Comparison of ENCODE assay signal across 8 cellular contexts in the genomic region with DNA sequence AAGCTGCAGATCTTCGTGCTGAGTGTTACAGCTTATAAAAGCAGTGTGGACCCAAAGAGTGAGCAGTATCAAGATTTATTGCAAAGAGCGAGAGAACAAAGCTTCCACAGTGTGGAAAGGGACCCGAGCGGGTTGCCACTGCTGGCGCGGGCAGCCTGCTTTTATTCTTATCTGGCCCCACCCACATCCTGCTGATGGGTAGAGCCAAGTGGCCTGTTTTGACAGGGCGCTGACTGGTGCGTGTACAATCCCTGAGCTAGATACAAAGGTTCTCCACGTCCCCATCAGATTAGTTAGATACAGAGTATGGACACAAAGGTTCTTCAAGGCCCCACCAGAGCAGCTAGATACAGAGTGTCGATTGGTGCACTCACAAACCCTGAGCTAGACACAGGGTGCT. TPM values are rescaled to one million over a fixed set of nuclear protein-coding genes. Genes with fewer than 3 reads are reported as not detected.
DNase-seq lines count a peak whose midpoint lies in the region; ATAC-seq and TF ChIP-seq lines count a peak whose summit lies in the region.
"Not testable (repeated sequence)": the region's sequence is repeated elsewhere in the genome, so short reads cannot be mapped to it uniquely, and the experiment has no call there.

No MANE protein-coding gene starts in this region.

- not testable (repeated sequence) for H3K9me3 Mint-ChIP-seq in CD14-positive monocyte; IgD-negative memory B cell; activated B cell treated with CpG ODN at 0.5 μM for 24 hours; activated CD8-positive, alpha-beta memory T cell treated with anti-CD3 and anti-CD28 coated beads, Interleukin-2, amount 10 ng/mL, durations not matched to agents 7 days and 5 days (ENCODE audit: low read depth); activated naive CD4-positive, alpha-beta T cell treated with anti-CD3 and anti-CD28 coated beads, Interleukin-2, amount 50 U/mL, for 24 hours; endothelial cell (ENCODE audit: unreplicated experiment); naive B cell; stimulated activated effector memory CD8-positive, alpha-beta T cell treated with anti-CD3 and anti-CD28 coated beads, Interleukin-12 subunit alpha, Interleukin-12 subunit beta, amount 100 ng/mL, for 72 hours

- not testable (repeated sequence) for DNase-seq in CD14-positive monocyte (ENCODE audit: low spot score); activated B cell treated with CpG ODN at 0.5 μM for 24 hours; activated CD8-positive, alpha-beta memory T cell treated with anti-CD3 and anti-CD28 coated beads, Interleukin-2, amount 10 ng/mL, durations not matched to agents 7 days and 5 days; endothelial cell (ENCODE audit: low spot score); naive B cell; stimulated activated effector memory CD8-positive, alpha-beta T cell treated with anti-CD3 and anti-CD28 coated beads, Interleukin-12 subunit alpha, Interleukin-12 subunit beta, amount 100 ng/mL, for 72 hours (ENCODE audit: low spot score in 2 of 2)

- not testable (repeated sequence) for TF ChIP-seq CTCF in CD14-positive monocyte (IDR thresholded peaks at IDR 0.05); activated B cell treated with CpG ODN at 0.5 μM for 24 hours (IDR thresholded peaks at IDR 0.05); endothelial cell (IDR thresholded peaks at IDR 0.05; ENCODE audit: unreplicated experiment)

- intact Hi-C loops in CD14-positive monocyte (cut with micrococcal nuclease); activated B cell treated with CpG ODN at 0.5 μM for 24 hours (cut with micrococcal nuclease): not testable (repeated sequence)

- not testable (repeated sequence) for H3K27me3 Mint-ChIP-seq in CD14-positive monocyte (ENCODE audit: low read depth in 3 of 3); IgD-negative memory B cell; activated B cell treated with CpG ODN at 0.5 μM for 24 hours; activated CD8-positive, alpha-beta memory T cell treated with anti-CD3 and anti-CD28 coated beads, Interleukin-2, amount 10 ng/mL, durations not matched to agents 7 days and 5 days; activated naive CD4-positive, alpha-beta T cell treated with anti-CD3 and anti-CD28 coated beads, Interleukin-2, amount 50 U/mL, for 24 hours; endothelial cell (ENCODE audit: unreplicated experiment); naive B cell

- not testable (repeated sequence) for H3K36me3 Mint-ChIP-seq in CD14-positive monocyte; IgD-negative memory B cell; activated B cell treated with CpG ODN at 0.5 μM for 24 hours (ENCODE audit: low read depth); activated CD8-positive, alpha-beta memory T cell treated with anti-CD3 and anti-CD28 coated beads, Interleukin-2, amount 10 ng/mL, durations not matched to agents 7 days and 5 days; activated naive CD4-positive, alpha-beta T cell treated with anti-CD3 and anti-CD28 coated beads, Interleukin-2, amount 50 U/mL, for 24 hours; endothelial cell (ENCODE audit: low read depth, unreplicated experiment); naive B cell; stimulated activated effector memory CD8-positive, alpha-beta T cell treated with anti-CD3 and anti-CD28 coated beads, Interleukin-12 subunit alpha, Interleukin-12 subunit beta, amount 100 ng/mL, for 72 hours

- H3K4me3 Mint-ChIP-seq in CD14-positive monocyte (peak overlapping the region; percentile 63 to 92), IgD-negative memory B cell (peak overlapping the region in 3 of 4 donors; percentile 45 to 62 (median 61)), activated B cell treated with CpG ODN at 0.5 μM for 24 hours (peak overlapping the region; percentile 68), naive B cell (peak overlapping the region; percentile 64 to 88 (median 82))
- H3K4me3 Mint-ChIP-seq in activated CD8-positive, alpha-beta memory T cell treated with anti-CD3 and anti-CD28 coated beads, Interleukin-2, amount 10 ng/mL, durations not matched to agents 7 days and 5 days = peak overlapping the region; percentile 48
- peak overlapping the region; percentile 86 for H3K4me3 Mint-ChIP-seq in activated naive CD4-positive, alpha-beta T cell treated with anti-CD3 and anti-CD28 coated beads, Interleukin-2, amount 50 U/mL, for 24 hours
- not testable (repeated sequence) for H3K4me3 Mint-ChIP-seq in endothelial cell (ENCODE audit: unreplicated experiment)
- H3K4me3 Mint-ChIP-seq in stimulated activated effector memory CD8-positive, alpha-beta T cell treated with anti-CD3 and anti-CD28 coated beads, Interleukin-12 subunit alpha, Interleukin-12 subunit beta, amount 100 ng/mL, for 72 hours = peak overlapping the region; percentile 46

- ATAC-seq in activated B cell treated with CpG ODN at 0.5 μM for 24 hours (ENCODE audit: low read depth); activated CD8-positive, alpha-beta memory T cell treated with anti-CD3 and anti-CD28 coated beads, Interleukin-2, amount 10 ng/mL, durations not matched to agents 7 days and 5 days; naive B cell (ENCODE audit: low read depth in 2 of 2); stimulated activated effector memory CD8-positive, alpha-beta T cell treated with anti-CD3 and anti-CD28 coated beads, Interleukin-12 subunit alpha, Interleukin-12 subunit beta, amount 100 ng/mL, for 72 hours: not testable (repeated sequence)

- not testable (repeated sequence) for H3K27ac Mint-ChIP-seq in CD14-positive monocyte; IgD-negative memory B cell; activated B cell treated with CpG ODN at 0.5 μM for 24 hours; activated CD8-positive, alpha-beta memory T cell treated with anti-CD3 and anti-CD28 coated beads, Interleukin-2, amount 10 ng/mL, durations not matched to agents 7 days and 5 days; naive B cell; stimulated activated effector memory CD8-positive, alpha-beta T cell treated with anti-CD3 and anti-CD28 coated beads, Interleukin-12 subunit alpha, Interleukin-12 subunit beta, amount 100 ng/mL, for 72 hours
- peak overlapping the region; percentile 38 for H3K27ac Mint-ChIP-seq in activated naive CD4-positive, alpha-beta T cell treated with anti-CD3 and anti-CD28 coated beads, Interleukin-2, amount 50 U/mL, for 24 hours
- H3K27ac Mint-ChIP-seq in endothelial cell (ENCODE audit: unreplicated experiment) = peak overlapping the region; percentile 44

- not testable (repeated sequence) for H3K4me1 Mint-ChIP-seq in CD14-positive monocyte; IgD-negative memory B cell; activated B cell treated with CpG ODN at 0.5 μM for 24 hours; activated CD8-positive, alpha-beta memory T cell treated with anti-CD3 and anti-CD28 coated beads, Interleukin-2, amount 10 ng/mL, durations not matched to agents 7 days and 5 days; activated naive CD4-positive, alpha-beta T cell treated with anti-CD3 and anti-CD28 coated beads, Interleukin-2, amount 50 U/mL, for 24 hours; endothelial cell (ENCODE audit: unreplicated experiment); stimulated activated effector memory CD8-positive, alpha-beta T cell treated with anti-CD3 and anti-CD28 coated beads, Interleukin-12 subunit alpha, Interleukin-12 subunit beta, amount 100 ng/mL, for 72 hours
- peaks cover 6 to 11% (median 6%) of the 10 kb centered on the region in 3 donors for H3K4me1 Mint-ChIP-seq in naive B cell

- POLR2A ChIA-PET in activated B cell treated with CpG ODN at 0.5 μM for 24 hours (lab: Charles Lee) = not testable (repeated sequence)

- CTCF ChIA-PET in activated B cell treated with CpG ODN at 0.5 μM for 24 hours (lab: Charles Lee); activated CD8-positive, alpha-beta memory T cell treated with anti-CD3 and anti-CD28 coated beads, Interleukin-2, amount 10 ng/mL, durations not matched to agents 7 days and 5 days (lab: Charles Lee): not testable (repeated sequence)

RNA-seq across cellular contexts. Expression of a gene that starts 15.5 kb away (rescaled TPM):
- 10 to 100 TPM; 69.3 to 75.4 TPM for polyA plus RNA-seq in CD14-positive monocyte
- 64.8 TPM for polyA plus RNA-seq in IgD-negative memory B cell
- total RNA-seq in activated B cell treated with CpG ODN at 0.5 μM for 24 hours = 42.5 and 45.2 TPM in 2 replicates
- 10 to 100 TPM; 83.1 to 94.3 TPM for total RNA-seq in activated CD8-positive, alpha-beta memory T cell treated with anti-CD3 and anti-CD28 coated beads, Interleukin-2, amount 10 ng/mL, durations not matched to agents 7 days and 5 days
- total RNA-seq in endothelial cell (ENCODE audit: unreplicated experiment) = 63.8 TPM
- polyA plus RNA-seq in naive B cell (ENCODE audit: low read depth in 6 of 6) = 10 to 100 TPM; 46.1 to 64.6 (median 61.0) TPM
